In the genomic region with DNA sequence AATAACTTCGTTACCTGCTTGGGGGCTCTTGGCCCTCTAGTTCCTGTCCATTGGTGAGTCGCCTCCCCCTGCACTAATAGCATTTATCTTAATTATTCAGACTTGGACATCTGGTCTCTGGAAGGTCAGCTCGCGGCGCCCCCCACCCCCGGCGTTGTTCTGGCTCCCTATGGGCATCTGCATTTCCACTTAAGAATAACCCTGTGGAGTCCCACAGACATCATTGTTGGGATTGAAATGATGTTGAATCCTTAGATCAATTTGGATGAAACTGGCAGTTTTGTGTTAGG, we compare ENCODE assay signal across 15 cellular contexts.
A peak's percentile ranks its signal among the peaks of the same experiment; 100 is the strongest.
DNase-seq lines count a peak whose midpoint lies in the region; ATAC-seq and TF ChIP-seq lines count a peak whose summit lies in the region.
"Had no signal": no experiment of that assay in that cellular context is flagged by ENCODE, and none has a peak within 500 bp of the region (broad histone marks: within the 10 kb centered on the region; RNA-seq: fewer than 3 reads in every experiment).

No MANE protein-coding gene starts in this region.

- 0 out of 2 replicates have a peak, but pooled peaks cover under 1% of the 10 kb centered on the region for H3F3A ChIP-seq in GM23338 (replicated peaks; ENCODE audit: low read depth)

- peak overlapping the region; percentile 80; the same call in 1 of the 2 replicates for H2AFZ ChIP-seq in GM23338
- H2AFZ ChIP-seq: GM23248 had no signal

- no peaks in the 10 kb centered on the region for H4K20me1 ChIP-seq in BLaER1
- H4K20me1 ChIP-seq in GM23338 (replicated peaks; ENCODE audit: insufficient read depth): no peaks in the 10 kb centered on the region

- WGBS in esophagus muscularis mucosa: 85% methylated on average over 7 of the region's 7 CpGs
- 87 to 97% (median 92%) methylated on average over 7 of the region's 7 CpGs for WGBS in spleen, 5 donors

- H3K27me3 ChIP-seq in BLaER1 (no peaks in the 10 kb centered on the region), GM23338 (ENCODE audit: insufficient read depth) (no peaks in the 10 kb centered on the region), esophagus muscularis mucosa (no peaks in the 10 kb centered on the region), spleen (replicated peaks in 1 of 7) (no peaks in the 10 kb centered on the region)

- no peak for TF ChIP-seq POLR2A in esophagus muscularis mucosa (IDR thresholded peaks at IDR 0.05; ENCODE audit: low read depth)
- no peak for TF ChIP-seq POLR2A in spleen (IDR thresholded peaks at IDR 0.05)

- H3K4me2 ChIP-seq in BLaER1 (peak overlapping the region; percentile 37; the same call in 1 of the 2 replicates), GM23338 (no peak overlapping the region)

- H3K9ac ChIP-seq in BLaER1: no peak overlapping the region
- H3K9ac ChIP-seq: GM23248 had no signal

- no peaks in the 10 kb centered on the region for H3K79me2 ChIP-seq in GM23338 (replicated peaks; ENCODE audit: insufficient read depth)

- intact Hi-C loops in esophagus muscularis mucosa (cut with DNase I) (no loop called here), spleen (cut with DNase I; ENCODE audit: low total_unique reads) (no loop called here)

- ATAC-seq in GM23338 (no peak), GM21737 (IDR thresholded peaks at IDR 0.05; ENCODE audit: unreplicated experiment) (no peak)
- ATAC-seq: Panc1 had no signal

- no peak overlapping the region for H3K27ac Mint-ChIP-seq in GM23338

- DNase-seq in GM23338 (ENCODE audit: low spot score) (no peak), esophagus muscularis mucosa (ENCODE audit: extremely low spot score) (peak; percentile 88), spleen (peak; percentile 47), NCI-H524 treated with DMSO at 0.1 percent for 48 hours (lab: John Stamatoyannopoulos, UW) (no peak), NCI-H1930 (lab: John Stamatoyannopoulos, UW) (no peak)
- DNase-seq: DMS79, GM23248, KBM-7, NCI-H1092, NCI-H774, Right ventricle myocardium superior had no signal

- TF ChIP-seq CTCF in GM23338 (conservative IDR thresholded peaks at IDR 0.05; ENCODE audit: low read depth in 2 of 2) (no peak), esophagus muscularis mucosa (IDR thresholded peaks at IDR 0.05) (no peak), spleen (IDR thresholded peaks at IDR 0.05 in 8 of 11, conservative IDR thresholded peaks at IDR 0.05 in 3 of 11) (no peak)

- H3K4me1 Mint-ChIP-seq in GM23338: peaks cover 27% of the 10 kb centered on the region

- no peak overlapping the region for H3K27ac ChIP-seq in BLaER1
- H3K27ac ChIP-seq in GM23338 (ENCODE audit: low read depth): no peak overlapping the region
- H3K27ac ChIP-seq in esophagus muscularis mucosa (replicated peaks in 1 of 4): no peak overlapping the region
- H3K27ac ChIP-seq in spleen: no peak overlapping the region
- H3K27ac ChIP-seq: C4-2B, GM23248 had no signal

- H3K4me3 Mint-ChIP-seq in GM23338: no peak overlapping the region

- no peaks in the 10 kb centered on the region for H3K36me3 Mint-ChIP-seq in GM23338 (ENCODE audit: low read depth)

- no peak for TF ChIP-seq EP300 in esophagus muscularis mucosa (IDR thresholded peaks at IDR 0.05)

- H3K4me3 ChIP-seq in BLaER1 (no peak overlapping the region), GM23338 (no peak overlapping the region), esophagus muscularis mucosa (no peak overlapping the region), spleen (no peak overlapping the region)
- H3K4me3 ChIP-seq: GM23248 had no signal

- H3K27me3 Mint-ChIP-seq in GM23338 (ENCODE audit: insufficient read depth, low read depth, poor library complexity): peaks cover 11% of the 10 kb centered on the region

- H3K9me3 ChIP-seq in BLaER1: no peaks in the 10 kb centered on the region
- no peaks in the 10 kb centered on the region for H3K9me3 ChIP-seq in esophagus muscularis mucosa
- no peaks in the 10 kb centered on the region for H3K9me3 ChIP-seq in spleen

- peaks cover 2% of the 10 kb centered on the region; the same call in 2 of the 3 replicates for H3K9me3 Mint-ChIP-seq in GM23338

- H3K36me3 ChIP-seq in BLaER1 (no peaks in the 10 kb centered on the region), GM23338 (ENCODE audit: insufficient read depth) (no peaks in the 10 kb centered on the region), esophagus muscularis mucosa (no peaks in the 10 kb centered on the region), spleen (no peaks in the 10 kb centered on the region)

- H3K4me1 ChIP-seq in BLaER1: peaks cover 23% of the 10 kb centered on the region
- H3K4me1 ChIP-seq in GM23338 (ENCODE audit: insufficient read depth): peaks cover 6% of the 10 kb centered on the region
- H3K4me1 ChIP-seq in esophagus muscularis mucosa: no peaks in the 10 kb centered on the region
- no peaks in the 10 kb centered on the region for H3K4me1 ChIP-seq in spleen

- peaks cover 18% of the 10 kb centered on the region for H3K9me2 ChIP-seq in GM23338 (ENCODE audit: insufficient read depth)

TF ChIP-seq in GM23338, 12 proteins besides CTCF, POLR2A, EP300 and RAD21:
- TF ChIP-seq JUNB (IDR thresholded peaks at IDR 0.05; ENCODE audit: unreplicated experiment): no peak
- no peak for TF ChIP-seq EZH2phosphoT487 (IDR thresholded peaks at IDR 0.05; ENCODE audit: unreplicated experiment)
- TF ChIP-seq NANOG (IDR thresholded peaks at IDR 0.05; ENCODE audit: borderline replicate concordance): no peak
- TF ChIP-seq, protein P1, sequence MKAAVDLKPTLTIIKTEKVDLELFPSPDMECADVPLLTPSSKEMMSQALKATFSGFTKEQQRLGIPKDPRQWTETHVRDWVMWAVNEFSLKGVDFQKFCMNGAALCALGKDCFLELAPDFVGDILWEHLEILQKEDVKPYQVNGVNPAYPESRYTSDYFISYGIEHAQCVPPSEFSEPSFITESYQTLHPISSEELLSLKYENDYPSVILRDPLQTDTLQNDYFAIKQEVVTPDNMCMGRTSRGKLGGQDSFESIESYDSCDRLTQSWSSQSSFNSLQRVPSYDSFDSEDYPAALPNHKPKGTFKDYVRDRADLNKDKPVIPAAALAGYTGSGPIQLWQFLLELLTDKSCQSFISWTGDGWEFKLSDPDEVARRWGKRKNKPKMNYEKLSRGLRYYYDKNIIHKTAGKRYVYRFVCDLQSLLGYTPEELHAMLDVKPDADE (IDR thresholded peaks at IDR 0.05): no peak
- no peak for TF ChIP-seq ZNF331 (CRISPR knock-in tag; IDR thresholded peaks at IDR 0.05; ENCODE audit: low read depth)

Comparison
In these comparisons a context has a peak if more than half of its experiments do, and no peak if none do; other contexts are left out.
1. DNase-seq: peak in esophagus muscularis mucosa (single experiment) and spleen (single experiment); none in GM23338 (single experiment), NCI-H524 treated with DMSO at 0.1 percent for 48 hours (single experiment) and NCI-H1930 (0 of 2).